ENCODE assay signal across 19 cellular contexts in the genomic region with DNA sequence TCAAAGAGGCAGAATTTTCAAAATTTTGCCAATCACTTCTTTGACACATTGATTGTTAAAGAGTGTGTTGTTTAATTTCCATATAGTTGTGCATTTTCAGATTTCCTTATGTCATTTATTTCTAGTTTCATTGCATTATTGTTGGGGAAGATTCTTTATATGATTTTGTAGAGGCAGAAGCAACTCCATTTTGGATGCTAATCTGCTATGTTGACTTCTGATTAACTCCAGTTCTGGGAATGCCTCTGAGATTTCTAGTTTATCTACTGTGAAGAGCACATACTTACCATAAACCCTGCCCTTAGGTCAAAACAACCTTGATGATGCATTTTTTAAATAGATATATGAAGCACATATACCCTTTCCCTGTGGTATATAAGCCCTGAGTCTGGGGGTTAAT.
"Had no signal": no experiment of that assay in that cellular context is flagged by ENCODE, and none has a peak within 500 bp of the region (broad histone marks: within the 10 kb centered on the region; RNA-seq: fewer than 3 reads in every experiment).

No MANE protein-coding gene starts in this region.

- H3K4me3 ChIP-seq: coronary artery, esophagus squamous epithelium, lung, mucosa of descending colon, neural progenitor cell, prostate gland, right lobe of liver, stomach, thyroid gland had no signal

- H3K27ac ChIP-seq: coronary artery, esophagus squamous epithelium, neural progenitor cell, parathyroid adenoma, prostate gland, right lobe of liver, thyroid gland had no signal

- H3K9ac ChIP-seq: neural progenitor cell, parathyroid adenoma had no signal

- H3K4me1 ChIP-seq: neural progenitor cell, parathyroid adenoma, prostate gland, right lobe of liver, thyroid gland had no signal

- H2AFZ ChIP-seq: neural progenitor cell, parathyroid adenoma had no signal

- H3K9me3 ChIP-seq: prostate gland, right lobe of liver, thyroid gland had no signal

- H3K79me2 ChIP-seq: parathyroid adenoma had no signal

- H3K27me3 ChIP-seq: esophagus squamous epithelium, neural progenitor cell, right lobe of liver, stomach, thyroid gland had no signal

- DNase-seq: dermis blood vessel endothelial cell; effector memory CD4-positive, alpha-beta T cell; esophagus squamous epithelium; glutamatergic neuron; mucosa of descending colon; naive thymus-derived CD4-positive, alpha-beta T cell; retina; right lobe of liver; stimulated activated CD4-positive, alpha-beta T cell treated with anti-CD3 and anti-CD28 coated beads, Interleukin-2, amount 100 ng/mL, for 24 hours; stimulated activated CD4-positive, alpha-beta T cell treated with anti-CD3 and anti-CD28 coated beads, Interleukin-4, amount 100 ng/mL, for 24 hours; stimulated activated naive CD4-positive, alpha-beta T cell treated with Interleukin-2 at 50 U/mL for 16 hours; stomach; thyroid gland had no signal

- H3K36me3 ChIP-seq: esophagus squamous epithelium, neural progenitor cell, prostate gland, right lobe of liver, stomach, thyroid gland had no signal

- ATAC-seq: mucosa of descending colon; naive thymus-derived CD4-positive, alpha-beta T cell; right lobe of liver; stimulated activated effector memory CD8-positive, alpha-beta T cell treated with anti-CD3 and anti-CD28 coated beads, Interleukin-12 subunit alpha, Interleukin-12 subunit beta, amount 100 ng/mL, for 72 hours had no signal

- H3K4me2 ChIP-seq: neural progenitor cell had no signal
